ENCODE assay signal across 27 cellular contexts in the genomic region with DNA sequence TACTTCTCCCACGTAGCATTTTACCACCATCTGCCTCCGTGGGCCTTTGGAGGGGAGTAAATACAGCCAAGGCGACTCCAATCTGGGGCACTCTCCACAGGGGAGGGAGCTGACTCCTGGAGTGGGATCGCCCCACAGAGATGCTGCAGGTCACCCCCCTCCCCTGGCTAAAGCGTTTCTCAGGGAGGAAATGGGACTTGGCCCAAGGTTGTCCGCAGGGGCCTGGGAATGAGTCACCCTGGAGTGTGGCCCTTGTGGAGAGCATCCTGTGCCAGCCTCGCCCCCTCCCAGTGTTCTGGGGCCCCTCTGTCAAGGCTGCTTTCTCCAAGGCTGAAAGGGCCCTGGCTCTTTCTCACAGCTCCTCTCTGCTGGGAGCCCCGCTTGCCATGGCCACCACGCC.
DNase-seq lines count a peak whose midpoint lies in the region; ATAC-seq and TF ChIP-seq lines count a peak whose summit lies in the region.
"Had no signal": no experiment of that assay in that cellular context is flagged by ENCODE, and none has a peak within 500 bp of the region (broad histone marks: within the 10 kb centered on the region; RNA-seq: fewer than 3 reads in every experiment).

No MANE protein-coding gene starts in this region.

- no peak overlapping the region for H3K4me3 Mint-ChIP-seq in H9
- H3K4me3 Mint-ChIP-seq: activated naive CD8-positive, alpha-beta T cell treated with anti-CD3 and anti-CD28 coated beads, Interleukin-2, amount 50 U/mL, for 24 hours; activated T-helper 1 cell treated with anti-CD3 and anti-CD28 coated beads, Interleukin-12 subunit alpha, Interleukin-12 subunit beta, Interleukin-2, Interleukin-4 antibody, amounts not matched to agents 30 ng/mL and 10 ng/mL and 1 ng/mL, durations not matched to agents 14 hours and 24 hours and 36 hours; B cell; central memory CD8-positive, alpha-beta T cell; neural crest cell had no signal

- H4K5ac ChIP-seq in H9 (ENCODE audit: insufficient read length, low read depth, low read length) = no peak overlapping the region

- POLR2A ChIA-PET in SK-N-SH (lab: Yijun Ruan, JAX) = no interaction called here

- no peak overlapping the region for H2BK20ac ChIP-seq in H9 (ENCODE audit: low read depth, low read length, poor library complexity, severe bottlenecking)

- TF ChIP-seq EP300 in SK-N-SH (IDR thresholded peaks at IDR 0.05; ENCODE audit: borderline replicate concordance in 1 of 2, low read depth in 1 of 2, low read length in 1 of 2) = no peak

- H4K20me1 ChIP-seq in SK-N-SH (ENCODE audit: insufficient read depth) (no peaks in the 10 kb centered on the region), H9 (ENCODE audit: control insufficient read depth, insufficient read depth, insufficient read length) (no peaks in the 10 kb centered on the region)

- WGBS in SK-N-SH (ENCODE audit: low lambda C conversion rate) = 89% methylated on average over 5 of the region's 9 CpGs
- no CpG with 5 or more reads among the region's 9 CpGs for WGBS in H9 (ENCODE audit: extremely low coverage, insufficient read length, low lambda C conversion rate)

- no peak overlapping the region for H3K4ac ChIP-seq in H9 (ENCODE audit: low read depth, low read length)

- H3K23me2 ChIP-seq in H9 (ENCODE audit: insufficient read length, low read depth, low read length, poor library complexity, severe bottlenecking) = no peaks in the 10 kb centered on the region

- no peaks in the 10 kb centered on the region for H3K36me3 ChIP-seq in SK-N-SH (replicated peaks in 1 of 2; ENCODE audit: control insufficient read depth in 1 of 2, insufficient read depth in 2 of 2, low read length in 1 of 2)
- H3K36me3 ChIP-seq: esophagus squamous epithelium, HAP-1, left lung, transverse colon had no signal

- H3K9me3 Mint-ChIP-seq in H9 = peaks cover 0 to 7% of the 10 kb centered on the region in 2 experiments; a peak in 3 of 5 replicates
- H3K9me3 Mint-ChIP-seq: activated naive CD8-positive, alpha-beta T cell treated with anti-CD3 and anti-CD28 coated beads, Interleukin-2, amount 50 U/mL, for 24 hours; activated T-helper 1 cell treated with anti-CD3 and anti-CD28 coated beads, Interleukin-12 subunit alpha, Interleukin-12 subunit beta, Interleukin-2, Interleukin-4 antibody, amounts not matched to agents 30 ng/mL and 10 ng/mL and 1 ng/mL, durations not matched to agents 14 hours and 24 hours and 36 hours; central memory CD8-positive, alpha-beta T cell had no signal

- H3K9me2 ChIP-seq in SK-N-SH = no peaks in the 10 kb centered on the region

- H2BK5ac ChIP-seq in H9 (ENCODE audit: insufficient read length, low read length) = no peak overlapping the region

- H3K27ac ChIP-seq in SK-N-SH (ENCODE audit: low read depth in 2 of 2, low read length in 1 of 2) (no peak overlapping the region), cingulate gyrus (ENCODE audit: low read depth, low read length) (peak overlapping the region; percentile 78), H9 (ENCODE audit: insufficient read length, low read depth, low read length) (no peak overlapping the region)
- H3K27ac ChIP-seq: 22Rv1, esophagus squamous epithelium, left lung, transverse colon had no signal

- H3K79me1 ChIP-seq in H9 (ENCODE audit: insufficient read depth, low read depth, low read length, poor library complexity, severe bottlenecking) = no peaks in the 10 kb centered on the region

- H2BK120ac ChIP-seq in H9 (ENCODE audit: low read depth, low read length, poor library complexity, severe bottlenecking) = no peak overlapping the region

- no peak overlapping the region for H3K56ac ChIP-seq in H9 (ENCODE audit: insufficient read length, low read depth, low read length)

- TF ChIP-seq CTCF in SK-N-SH (IDR thresholded peaks at IDR 0.05) (no peak), H9 (conservative IDR thresholded peaks at IDR 0.05) (no peak)

- H2BK15ac ChIP-seq in H9 (ENCODE audit: low read depth, low read length) = no peak overlapping the region

- H3F3A ChIP-seq in SK-N-SH (replicated peaks; ENCODE audit: insufficient read depth) = no peaks in the 10 kb centered on the region

- no peak overlapping the region for H3K23ac ChIP-seq in H9 (ENCODE audit: insufficient read length, low read depth, low read length)

- H3K27me3 Mint-ChIP-seq in H9 (ENCODE audit: low read depth) = peaks cover 6% of the 10 kb centered on the region

- H3K4me1 Mint-ChIP-seq in H9 = peaks cover 18 to 25% of the 10 kb centered on the region in 2 experiments
- H3K4me1 Mint-ChIP-seq: activated naive CD8-positive, alpha-beta T cell treated with anti-CD3 and anti-CD28 coated beads, Interleukin-2, amount 50 U/mL, for 24 hours; B cell; central memory CD8-positive, alpha-beta T cell had no signal

- no peak overlapping the region for H3K4me3 ChIP-seq in SK-N-SH (ENCODE audit: low read depth in 2 of 2, low read length in 1 of 2)
- H3K4me3 ChIP-seq: esophagus squamous epithelium, HAP-1, left lung, mucosa of descending colon, transverse colon had no signal

- peaks cover 3 to 10% (median 4%) of the 10 kb centered on the region in 3 experiments; a peak in 4 of 7 replicates for H3K36me3 Mint-ChIP-seq in H9 (ENCODE audit: insufficient read depth in 1 of 3, low read depth in 3 of 3)

- H4K8ac ChIP-seq in H9 (replicated peaks; ENCODE audit: insufficient read length, low read depth, low read length) = no peak overlapping the region

- H3K4me2 ChIP-seq in SK-N-SH (no peak overlapping the region), H9 (ENCODE audit: insufficient read depth, insufficient read length, low read length) (no peak overlapping the region)

- no peaks in the 10 kb centered on the region; a peak in 1 of 4 replicates for H3K4me1 ChIP-seq in SK-N-SH (ENCODE audit: control insufficient read depth in 1 of 2, insufficient read depth in 2 of 2, low read depth in 1 of 2, low read length in 1 of 2)
- H3K4me1 ChIP-seq in H9 (ENCODE audit: insufficient read depth, low read length) = no peaks in the 10 kb centered on the region
- H3K4me1 ChIP-seq: transverse colon had no signal

- H3T11ph ChIP-seq in H9 (ENCODE audit: low read length) = no peak overlapping the region

- no peak overlapping the region for H3K18ac ChIP-seq in H9 (ENCODE audit: insufficient read length, low read depth, low read length)

- DNase-seq in SK-N-SH (no peak), medulla oblongata (ENCODE audit: extremely low spot score) (peak; percentile 65), DMS114 treated with DMSO at 0.1 percent for 48 hours (lab: John Stamatoyannopoulos, UW; ENCODE audit: unreplicated experiment) (no peak), H9 (no peak), T-helper 2 cell (no peak)
- DNase-seq: activated CD4-positive, alpha-beta T cell treated with anti-CD3 and anti-CD28 coated beads for 1 hour; activated naive CD8-positive, alpha-beta T cell treated with anti-CD3 and anti-CD28 coated beads, Interleukin-2, amount 50 U/mL, for 24 hours; effector memory CD4-positive, alpha-beta T cell; esophagus squamous epithelium; left lung; mucosa of descending colon; NCI-H1436; NCI-H2171; NCI-H526; small intestine; stimulated activated CD4-positive, alpha-beta T cell treated with anti-CD3 and anti-CD28 coated beads, Interleukin-2, amount 100 ng/mL, for 48 hours; stimulated activated naive CD8-positive, alpha-beta T cell treated with anti-CD3 and anti-CD28 coated beads, Interleukin-15, Interleukin-2, amounts not matched to agents 100 U/mL and 50 U/mL, for 24 hours; transverse colon had no signal

- H3K27ac Mint-ChIP-seq in H9 = no peak overlapping the region; a peak in 1 of 7 replicates
- H3K27ac Mint-ChIP-seq: activated naive CD8-positive, alpha-beta T cell treated with anti-CD3 and anti-CD28 coated beads, Interleukin-2, amount 50 U/mL, for 24 hours; activated T-helper 1 cell treated with anti-CD3 and anti-CD28 coated beads, Interleukin-12 subunit alpha, Interleukin-12 subunit beta, Interleukin-2, Interleukin-4 antibody, amounts not matched to agents 30 ng/mL and 10 ng/mL and 1 ng/mL, durations not matched to agents 14 hours and 24 hours and 36 hours; B cell had no signal

- ATAC-seq in SK-N-SH treated with all-trans-retinoic acid at 6 μM for 48 hours = no peak
- no peak for ATAC-seq in HG03432 (IDR thresholded peaks at IDR 0.05; ENCODE audit: unreplicated experiment)
- ATAC-seq: activated naive CD8-positive, alpha-beta T cell treated with anti-CD3 and anti-CD28 coated beads, Interleukin-2, amount 50 U/mL, for 24 hours; left lung; mucosa of descending colon; stimulated activated naive CD8-positive, alpha-beta T cell treated with anti-CD3 and anti-CD28 coated beads, Interleukin-15, Interleukin-2, amounts not matched to agents 100 U/mL and 50 U/mL, for 24 hours had no signal

- CTCF ChIA-PET in SK-N-SH (lab: Yijun Ruan, JAX) = no interaction called here

- no peak for TF ChIP-seq RAD21 in SK-N-SH (IDR thresholded peaks at IDR 0.05; ENCODE audit: low read length)

- no peak overlapping the region for H2AK5ac ChIP-seq in H9 (ENCODE audit: insufficient read length, low read length)

- no peak overlapping the region for H4K91ac ChIP-seq in H9 (ENCODE audit: insufficient read length, low read depth, low read length)

- H2AFZ ChIP-seq in SK-N-SH (ENCODE audit: low read depth) (no peak overlapping the region), H9 (ENCODE audit: low read length) (no peak overlapping the region)

- H3K9ac ChIP-seq in SK-N-SH (no peak overlapping the region), H9 (ENCODE audit: extremely low read depth, insufficient read length, low read length) (no peak overlapping the region)

- no peaks in the 10 kb centered on the region for H3K27me3 ChIP-seq in SK-N-SH (ENCODE audit: insufficient read depth)
- no peaks in the 10 kb centered on the region; the same call in 1 of the 2 replicates for H3K27me3 ChIP-seq in H9 (ENCODE audit: insufficient read depth, low read length)
- H3K27me3 ChIP-seq: esophagus squamous epithelium, left lung, transverse colon had no signal

- H3K79me2 ChIP-seq in SK-N-SH (ENCODE audit: insufficient read depth) (no peaks in the 10 kb centered on the region), H9 (ENCODE audit: insufficient read depth, low read length) (no peaks in the 10 kb centered on the region)

- H3K14ac ChIP-seq in H9 (ENCODE audit: insufficient read depth, low read length) = no peak overlapping the region

- no peak overlapping the region for H2BK12ac ChIP-seq in H9 (ENCODE audit: insufficient read length, low read depth, low read length)

- H3K9me3 ChIP-seq in SK-N-SH (no peaks in the 10 kb centered on the region), H9 (ENCODE audit: control insufficient read depth, low read depth, low read length) (no peaks in the 10 kb centered on the region)
- H3K9me3 ChIP-seq: esophagus squamous epithelium, HAP-1, left lung, mucosa of descending colon, transverse colon had no signal

TF ChIP-seq in SK-N-SH, 30 proteins besides CTCF, POLR2A, EP300 and RAD21:
- TF ChIP-seq CHD2 (IDR thresholded peaks at IDR 0.05; ENCODE audit: low read length, partially characterized antibody) = no peak
- TF ChIP-seq FOSL2 (IDR thresholded peaks at IDR 0.05; ENCODE audit: borderline replicate concordance, low read depth) = peak; percentile 18; the same call in 1 of the 2 replicates

TF ChIP-seq in SK-N-SH treated with all-trans-retinoic acid at 6 μM for 48 hours, 23 proteins besides CTCF, POLR2A, EP300 and RAD21:
- TF ChIP-seq ZNF70 (CRISPR knock-in tag; IDR thresholded peaks at IDR 0.05) = no peak
